ENCODE assay signal across 29 cellular contexts in genomic region chr10:115944538-115944937, GRCh38.
"Had no signal": no experiment of that assay in that cellular context is flagged by ENCODE, and none has a peak within 500 bp of the region (broad histone marks: within the 10 kb centered on the region; RNA-seq: fewer than 3 reads in every experiment).

No MANE protein-coding gene starts in this region.

- H2AFZ ChIP-seq: hepatocyte had no signal

- H3K4me3 ChIP-seq: hepatocyte, left lung, lower lobe of right lung, mucosa of descending colon, ovary, prostate gland, spleen, tibial nerve, uterus had no signal

- H3K9me3 Mint-ChIP-seq: stimulated activated naive CD8-positive, alpha-beta T cell treated with anti-CD3 and anti-CD28 coated beads, Interleukin-15, amount 100 ng/mL, for 72 hours had no signal

- H3K36me3 ChIP-seq: left lung, lower lobe of right lung, ovary, prostate gland, spleen, tibial nerve, uterus had no signal

- H3K4me1 Mint-ChIP-seq: naive thymus-derived CD4-positive, alpha-beta T cell; stimulated activated memory B cell treated with anti-CD40 and anti-IgM and Interleukin-4, amounts not matched to agents 10 μg/mL and 1 μg/mL and 100 μg/mL, for 72 hours; stimulated activated naive CD8-positive, alpha-beta T cell treated with anti-CD3 and anti-CD28 coated beads, Interleukin-15, amount 100 ng/mL, for 72 hours had no signal

- H3K36me3 Mint-ChIP-seq: naive thymus-derived CD4-positive, alpha-beta T cell; natural killer cell treated with Interleukin-12 subunit alpha and Interleukin-12 subunit beta and Interleukin-15 and Interleukin-18, amount 100 ng/mL, for 72 hours; stimulated activated memory B cell treated with anti-CD40 and anti-IgM and Interleukin-4, amounts not matched to agents 10 μg/mL and 1 μg/mL and 100 μg/mL, for 72 hours; type B pancreatic cell had no signal

- ATAC-seq: left colon; left lung; lower lobe of right lung; mucosa of descending colon; naive thymus-derived CD4-positive, alpha-beta T cell; natural killer cell treated with Interleukin-12 subunit alpha and Interleukin-12 subunit beta and Interleukin-15 and Interleukin-18, amount 100 ng/mL, for 72 hours; right cardiac atrium; sciatic nerve; stimulated activated memory B cell treated with anti-CD40 and anti-IgM and Interleukin-4, amounts not matched to agents 10 μg/mL and 1 μg/mL and 100 μg/mL, for 72 hours; stimulated activated naive CD8-positive, alpha-beta T cell treated with anti-CD3 and anti-CD28 coated beads, Interleukin-15, amount 100 ng/mL, for 72 hours had no signal

- H3K9me3 ChIP-seq: left lung, lower lobe of right lung, mucosa of descending colon, ovary, prostate gland, tibial nerve, uterus had no signal

- H3K27me3 Mint-ChIP-seq: natural killer cell treated with Interleukin-12 subunit alpha and Interleukin-12 subunit beta and Interleukin-15 and Interleukin-18, amount 100 ng/mL, for 72 hours; stimulated activated memory B cell treated with anti-CD40 and anti-IgM and Interleukin-4, amounts not matched to agents 10 μg/mL and 1 μg/mL and 100 μg/mL, for 72 hours; stimulated activated naive CD8-positive, alpha-beta T cell treated with anti-CD3 and anti-CD28 coated beads, Interleukin-15, amount 100 ng/mL, for 72 hours; type B pancreatic cell had no signal

- H3K27ac Mint-ChIP-seq: naive thymus-derived CD4-positive, alpha-beta T cell; natural killer cell treated with Interleukin-12 subunit alpha and Interleukin-12 subunit beta and Interleukin-15 and Interleukin-18, amount 100 ng/mL, for 72 hours; stimulated activated memory B cell treated with anti-CD40 and anti-IgM and Interleukin-4, amounts not matched to agents 10 μg/mL and 1 μg/mL and 100 μg/mL, for 72 hours; stimulated activated naive CD8-positive, alpha-beta T cell treated with anti-CD3 and anti-CD28 coated beads, Interleukin-15, amount 100 ng/mL, for 72 hours; type B pancreatic cell had no signal

- H3K4me3 Mint-ChIP-seq: naive thymus-derived CD4-positive, alpha-beta T cell; natural killer cell treated with Interleukin-12 subunit alpha and Interleukin-12 subunit beta and Interleukin-15 and Interleukin-18, amount 100 ng/mL, for 72 hours; stimulated activated memory B cell treated with anti-CD40 and anti-IgM and Interleukin-4, amounts not matched to agents 10 μg/mL and 1 μg/mL and 100 μg/mL, for 72 hours; stimulated activated naive CD8-positive, alpha-beta T cell treated with anti-CD3 and anti-CD28 coated beads, Interleukin-15, amount 100 ng/mL, for 72 hours; type B pancreatic cell had no signal

- H3K27ac ChIP-seq: hepatocyte, left lung, lower lobe of right lung, ovary, prostate gland, tibial nerve, uterus had no signal

- H3K79me2 ChIP-seq: hepatocyte had no signal

- DNase-seq: kidney; left colon; left lung; lower lobe of right lung; mammary epithelial cell; mesenchymal stem cell; midbrain; mucosa of descending colon; naive thymus-derived CD4-positive, alpha-beta T cell; ovary; posterior cingulate gyrus; retina; right cardiac atrium; small intestine; spleen; stimulated activated CD4-positive, alpha-beta T cell treated with anti-CD3 and anti-CD28 coated beads, Interleukin-2, amount 100 ng/mL, for 48 hours; stimulated activated CD4-positive, alpha-beta T cell treated with anti-CD3 and anti-CD28 coated beads, Interleukin-4, amount 100 ng/mL, for 4 hours; stimulated activated CD8-positive, alpha-beta memory T cell treated with anti-CD3 and anti-CD28 coated beads, Interleukin-4, amount 100 ng/mL, for 48 hours; stimulated activated naive CD4-positive, alpha-beta T cell treated with Interleukin-2 at 50 U/mL for 16 hours; stimulated activated naive CD8-positive, alpha-beta T cell treated with anti-CD3 and anti-CD28 coated beads, Interleukin-15, amount 100 ng/mL, for 72 hours; substantia nigra; uterus had no signal

- H3K27me3 ChIP-seq: hepatocyte, left lung, ovary, spleen, tibial nerve, uterus had no signal

- H3K4me2 ChIP-seq: hepatocyte had no signal

- H3K4me1 ChIP-seq: left lung, prostate gland had no signal
